ENCODE assay signal across 14 cellular contexts in genomic region chr5:107513337-107514125, GRCh38.
DNase-seq lines count a peak whose midpoint lies in the region; ATAC-seq and TF ChIP-seq lines count a peak whose summit lies in the region.
"Had no signal": no experiment of that assay in that cellular context is flagged by ENCODE, and none has a peak within 500 bp of the region (broad histone marks: within the 10 kb centered on the region; RNA-seq: fewer than 3 reads in every experiment).

No MANE protein-coding gene starts in this region.

- in situ Hi-C loops in HAP-1 (cut with MboI; ENCODE audit: low sequenced_read_pairs): no loop called here

- no peak overlapping the region for H3K27ac ChIP-seq in OCI-LY3 (ENCODE audit: low read length)
- H3K27ac ChIP-seq: esophagus muscularis mucosa, PC-9 had no signal

- H3K79me2 ChIP-seq in OCI-LY3 (ENCODE audit: low read length): no peaks in the 10 kb centered on the region

- no peak for ATAC-seq in HG03457 (IDR thresholded peaks at IDR 0.05; ENCODE audit: unreplicated experiment)
- ATAC-seq: stimulated activated naive CD8-positive, alpha-beta T cell treated with anti-CD3 and anti-CD28 coated beads, Interleukin-15, amount 100 ng/mL, for 72 hours had no signal

- H3K4me3 ChIP-seq in GM12865 (ENCODE audit: low read depth, low read length) (no peak overlapping the region), OCI-LY3 (ENCODE audit: low read length) (no peak overlapping the region), HAP-1 (no peak overlapping the region)
- H3K4me3 ChIP-seq: esophagus muscularis mucosa, PC-9 had no signal

- no peaks in the 10 kb centered on the region for H3K27me3 ChIP-seq in OCI-LY3 (ENCODE audit: low read depth, low read length)
- H3K27me3 ChIP-seq in HAP-1 (ENCODE audit: low read depth): no peaks in the 10 kb centered on the region
- H3K27me3 ChIP-seq: esophagus muscularis mucosa had no signal

- no peak overlapping the region for H3K9ac ChIP-seq in OCI-LY3 (ENCODE audit: low read length)

- DNase-seq in GM12865 (ENCODE audit: low read depth) (peak; percentile 76), HCEC 1CT (peak; percentile 29), iris pigment epithelial cell (ENCODE audit: low read depth) (peak; percentile 7), HAP-1 (ENCODE audit: low spot score in 2 of 2) (no peak), SKM-1 treated with dmso at 0.1 percent for 144 hours (lab: John Stamatoyannopoulos, UW; ENCODE audit: unreplicated experiment) (no peak), NOMO-1 treated with DMSO at 0.1 percent for 48 hours (lab: John Stamatoyannopoulos, UW; ENCODE audit: unreplicated experiment) (no peak)
- DNase-seq: activated CD4-positive, alpha-beta memory T cell treated with anti-CD3 and anti-CD28 coated beads for 36 hours; activated effector memory CD4-positive, alpha-beta T cell treated with anti-CD3 and anti-CD28 coated beads, Interleukin-2, amount 50 U/mL, for 16 hours; NCI-H187 treated with DMSO at 0.1 percent for 48 hours; PC-9; stimulated activated naive CD8-positive, alpha-beta T cell treated with anti-CD3 and anti-CD28 coated beads, Interleukin-15, amount 100 ng/mL, for 72 hours had no signal

- peak overlapping the region; percentile 36 for H3K4me2 ChIP-seq in OCI-LY3 (ENCODE audit: low read length)
- H3K4me2 ChIP-seq: PC-9 had no signal

- H3K9me3 ChIP-seq in OCI-LY3 (ENCODE audit: insufficient read depth, low read length): no peaks in the 10 kb centered on the region; the same call in 1 of the 2 replicates
- no peaks in the 10 kb centered on the region for H3K9me3 ChIP-seq in HAP-1
- H3K9me3 ChIP-seq: esophagus muscularis mucosa had no signal

- peaks cover 17% of the 10 kb centered on the region for H3K4me1 ChIP-seq in OCI-LY3 (ENCODE audit: low read length)
- H3K4me1 ChIP-seq in HAP-1: peaks cover 30% of the 10 kb centered on the region
- H3K4me1 ChIP-seq: esophagus muscularis mucosa had no signal

- H2AFZ ChIP-seq in OCI-LY3 (ENCODE audit: low read depth, low read length): no peak overlapping the region
- H2AFZ ChIP-seq: PC-9 had no signal

- TF ChIP-seq CTCF in GM12865 (IDR thresholded peaks at IDR 0.05; ENCODE audit: insufficient read depth, low read depth, low read length, missing control alignments) (no peak), OCI-LY3 (IDR thresholded peaks at IDR 0.05; ENCODE audit: low read depth, low read length) (no peak)

- no peaks in the 10 kb centered on the region for H4K20me1 ChIP-seq in OCI-LY3 (ENCODE audit: insufficient read depth, low read length)

- no peaks in the 10 kb centered on the region for H3K36me3 ChIP-seq in OCI-LY3 (replicated peaks; ENCODE audit: low read depth, low read length)
- H3K36me3 ChIP-seq in HAP-1 (replicated peaks): no peaks in the 10 kb centered on the region
- H3K36me3 ChIP-seq: esophagus muscularis mucosa had no signal

Comparison
In these comparisons a context has a peak if more than half of its experiments do, and no peak if none do; other contexts are left out.
1. DNase-seq: peak in GM12865 (single experiment), HCEC 1CT (single experiment) and iris pigment epithelial cell (single experiment); none in HAP-1 (0 of 2), SKM-1 treated with dmso at 0.1 percent for 144 hours (single experiment) and NOMO-1 treated with DMSO at 0.1 percent for 48 hours (single experiment).